In genomic region chr5:140114341-140115185, GRCh38 we compare ENCODE assay signal across 8 cellular contexts. TPM values are rescaled to one million over a fixed set of nuclear protein-coding genes. Genes with fewer than 3 reads are reported as not detected.
DNase-seq lines count a peak whose midpoint lies in the region; ATAC-seq and TF ChIP-seq lines count a peak whose summit lies in the region.

No MANE protein-coding gene starts in this region.

- CTCF ChIA-PET in activated naive CD4-positive, alpha-beta T cell treated with anti-CD3 and anti-CD28 coated beads, Interleukin-2, amount 10 ng/mL, durations not matched to agents 7 days and 5 days (lab: Charles Lee), result interaction anchor here (0.8 to 7.2 kb wide), 5 partner anchors 9 to 42 kb away, joined by 3 to 62 read pairs (median 4); no protein-coding TSS in a partner anchor

- peaks cover 0 to 36% (median 17%) of the 10 kb centered on the region in 4 donors for H3K4me1 ChIP-seq in Peyer's patch

- H3K27ac ChIP-seq in Peyer's patch, result peak overlapping the region; percentile 89 to 99 (median 92)

- H3K9me3 ChIP-seq in Peyer's patch, result no peaks in the 10 kb centered on the region

- H3K27me3 ChIP-seq in Peyer's patch, result no peaks in the 10 kb centered on the region

- no peak for TF ChIP-seq CTCF in Peyer's patch (IDR thresholded peaks at IDR 0.05)

- no peaks in the 10 kb centered on the region for H3K36me3 ChIP-seq in Peyer's patch

- peaks cover 33% of the 10 kb centered on the region for H3K27me3 Mint-ChIP-seq in activated naive CD4-positive, alpha-beta T cell treated with anti-CD3 and anti-CD28 coated beads, Interleukin-2, amount 10 ng/mL, durations not matched to agents 7 days and 5 days

- peak overlapping the region; percentile 95 for H3K4me3 Mint-ChIP-seq in activated naive CD4-positive, alpha-beta T cell treated with anti-CD3 and anti-CD28 coated beads, Interleukin-2, amount 10 ng/mL, durations not matched to agents 7 days and 5 days

- TF ChIP-seq POLR2A in Peyer's patch (IDR thresholded peaks at IDR 0.05), result peak; percentile 45 to 46

- H3K4me3 ChIP-seq in Peyer's patch, result peak overlapping the region; percentile 77 to 95 (median 88)

- peak overlapping the region; percentile 98 for H3K27ac Mint-ChIP-seq in activated naive CD4-positive, alpha-beta T cell treated with anti-CD3 and anti-CD28 coated beads, Interleukin-2, amount 10 ng/mL, durations not matched to agents 7 days and 5 days

- H3K36me3 Mint-ChIP-seq in activated naive CD4-positive, alpha-beta T cell treated with anti-CD3 and anti-CD28 coated beads, Interleukin-2, amount 10 ng/mL, durations not matched to agents 7 days and 5 days, result peaks cover 7% of the 10 kb centered on the region

- DNase-seq in C1 segment of cervical spinal cord (lab: John Stamatoyannopoulos, UW) (peak in 12 of 14 donors; percentile 48 to 81 (median 66)), Peyer's patch (peak; percentile 52 to 81 (median 80)), glomerular visceral epithelial cell (ENCODE audit: extremely low spot score) (peak; percentile 72), occipital lobe (lab: John Stamatoyannopoulos, UW) (peak; percentile 53)
- peak; percentile 63 for DNase-seq in activated naive CD4-positive, alpha-beta T cell treated with anti-CD3 and anti-CD28 coated beads, Interleukin-2, amount 10 ng/mL, durations not matched to agents 7 days and 5 days

- ATAC-seq in GM19035 (IDR thresholded peaks at IDR 0.05; ENCODE audit: unreplicated experiment) (peak; percentile 36), HG03342 (IDR thresholded peaks at IDR 0.05; ENCODE audit: unreplicated experiment) (peak; percentile 19), HG03469 (IDR thresholded peaks at IDR 0.05; ENCODE audit: unreplicated experiment) (no peak)

- no peaks in the 10 kb centered on the region for H3K9me3 Mint-ChIP-seq in activated naive CD4-positive, alpha-beta T cell treated with anti-CD3 and anti-CD28 coated beads, Interleukin-2, amount 10 ng/mL, durations not matched to agents 7 days and 5 days

- H3K4me1 Mint-ChIP-seq in activated naive CD4-positive, alpha-beta T cell treated with anti-CD3 and anti-CD28 coated beads, Interleukin-2, amount 10 ng/mL, durations not matched to agents 7 days and 5 days, result peaks cover 66% of the 10 kb centered on the region

RNA-seq across cellular contexts. Expression of gene PURA, which starts 0.7 kb away (rescaled TPM):
- total RNA-seq in Peyer's patch (10 to 100 TPM; 22.2 to 24.7 (median 22.7) TPM), occipital lobe (14.5 TPM)

RNA-seq across cellular contexts. Expression of gene IGIP, which starts 11.2 kb away (rescaled TPM):
- total RNA-seq in Peyer's patch (10 to 100 TPM; 10.2 to 16.5 (median 12.4) TPM), occipital lobe (11.9 TPM)
